8 cellular contexts compared by ENCODE assay signal in genomic region chr17:37406635-37407455, GRCh38. TPM values are rescaled to one million over a fixed set of nuclear protein-coding genes. Genes with fewer than 3 reads are reported as not detected.
A peak's percentile ranks its signal among the peaks of the same experiment; 100 is the strongest.
DNase-seq lines count a peak whose midpoint lies in the region; ATAC-seq and TF ChIP-seq lines count a peak whose summit lies in the region.

ACACA (minus strand) TSS chr17:37406836; CDS start chr17:37406299, 537 bp downstream.
TADA2A (plus strand) TSS chr17:37406886; CDS start chr17:37411366, 4,480 bp downstream.

- peaks cover 27% of the 10 kb centered on the region for H3F3A ChIP-seq in neural progenitor cell (ENCODE audit: low read depth)

- H3K4me2 ChIP-seq in DND-41 (ENCODE audit: insufficient read depth, low read length) (peak within 1 kb of the TSS; percentile 95), neural progenitor cell (peak within 1 kb of the TSS; percentile 96)

- H3K27ac ChIP-seq in DND-41 (ENCODE audit: low read length), result peak within 1 kb of the TSS; percentile 95
- H3K27ac ChIP-seq in KOPT-K1 (ENCODE audit: low read depth, low read length, poor library complexity, severe bottlenecking), result peak within 1 kb of the TSS; percentile 96
- H3K27ac ChIP-seq in neural progenitor cell, result peak within 1 kb of the TSS; percentile 84
- peak within 1 kb of the TSS; percentile 83 for H3K27ac ChIP-seq in stomach smooth muscle (ENCODE audit: low read length)

- H3K9ac ChIP-seq in DND-41 (ENCODE audit: low read depth, low read length) (peak within 1 kb of the TSS; percentile 98), neural progenitor cell (peak within 1 kb of the TSS; percentile 47), stomach smooth muscle (ENCODE audit: low read length in 2 of 2) (peak within 1 kb of the TSS; percentile 85 to 90)

- peaks cover 9% of the 10 kb centered on the region for H3K27me3 Mint-ChIP-seq in neural progenitor cell (ENCODE audit: insufficient read depth, low read depth)

- peaks cover 15% of the 10 kb centered on the region for H3K36me3 Mint-ChIP-seq in neural progenitor cell

- H3K9me3 ChIP-seq in DND-41 (ENCODE audit: insufficient read depth, low read length, severe bottlenecking), result no peaks in the 10 kb centered on the region
- no peaks in the 10 kb centered on the region for H3K9me3 ChIP-seq in KOPT-K1 (ENCODE audit: insufficient read depth, low read length, poor library complexity, severe bottlenecking)
- H3K9me3 ChIP-seq in neural progenitor cell (ENCODE audit: low read depth), result no peaks in the 10 kb centered on the region
- no peaks in the 10 kb centered on the region for H3K9me3 ChIP-seq in stomach smooth muscle (ENCODE audit: control insufficient read depth in 2 of 2, low read length in 2 of 2)

- H2AFZ ChIP-seq in DND-41 (ENCODE audit: low read depth, low read length), result peak within 1 kb of the TSS; percentile 93
- H2AFZ ChIP-seq in neural progenitor cell (replicated peaks), result peak within 1 kb of the TSS; percentile 87

- H3K36me3 ChIP-seq in DND-41 (ENCODE audit: insufficient read depth, low read length) (peaks cover 26% of the 10 kb centered on the region), KOPT-K1 (ENCODE audit: insufficient read depth, low read length) (peaks cover 19% of the 10 kb centered on the region), neural progenitor cell (no peaks in the 10 kb centered on the region), stomach smooth muscle (ENCODE audit: control insufficient read depth in 2 of 2, insufficient read depth in 2 of 2, low read length in 2 of 2) (peaks cover 4% of the 10 kb centered on the region in 2 donors)

- 0 out of 2 replicates have a peak, but pooled peaks cover 3% of the 10 kb centered on the region for H4K20me1 ChIP-seq in DND-41 (ENCODE audit: insufficient read depth, low read length)
- H4K20me1 ChIP-seq in neural progenitor cell (ENCODE audit: low read depth), result no peaks in the 10 kb centered on the region

- H3K4me3 ChIP-seq in DND-41 (ENCODE audit: low read depth in 1 of 2, low read length in 2 of 2) (peak within 1 kb of the TSS; percentile 91 to 92), foreskin fibroblast (ENCODE audit: low read depth in 1 of 2, low read length in 2 of 2) (peak within 1 kb of the TSS; percentile 84 to 86), neural progenitor cell (peak within 1 kb of the TSS; percentile 72), stomach smooth muscle (ENCODE audit: low read length in 2 of 2) (peak within 1 kb of the TSS; percentile 87 to 90)

- peak within 1 kb of the TSS; percentile 95 for H3K27ac Mint-ChIP-seq in neural progenitor cell

- ATAC-seq in DND-41 (ENCODE audit: insufficient read depth, low read depth) (peak; percentile 93), GM21786 (IDR thresholded peaks at IDR 0.05; ENCODE audit: unreplicated experiment) (peak; percentile 75)

- H3K9me3 Mint-ChIP-seq in neural progenitor cell, result no peaks in the 10 kb centered on the region

- H3K79me2 ChIP-seq in DND-41 (ENCODE audit: insufficient read depth, low read length) (peaks cover 76% of the 10 kb centered on the region), neural progenitor cell (ENCODE audit: low read depth) (peaks cover 48% of the 10 kb centered on the region)

- H3K4me1 ChIP-seq in DND-41 (ENCODE audit: insufficient read depth, low read length) (peaks cover 52% of the 10 kb centered on the region), neural progenitor cell (peaks cover 6% of the 10 kb centered on the region), stomach smooth muscle (ENCODE audit: control insufficient read depth, insufficient read depth, low read length) (peaks cover 7% of the 10 kb centered on the region)

- H3K4me1 Mint-ChIP-seq in neural progenitor cell, result peaks cover 27% of the 10 kb centered on the region

- TF ChIP-seq CTCF in DND-41 (IDR thresholded peaks at IDR 0.05; ENCODE audit: borderline replicate concordance, extremely low read depth, low read length, poor library complexity, severe bottlenecking) (no peak), foreskin fibroblast (IDR thresholded peaks at IDR 0.05; ENCODE audit: low read depth, low read length) (no peak), neural progenitor cell (IDR thresholded peaks at IDR 0.05) (no peak)

- DNase-seq in DND-41 (peak; percentile 82), SHP77 (lab: John Stamatoyannopoulos, UW) (peak; percentile 63 to 78), foreskin fibroblast (peak; percentile 81 to 94), neural progenitor cell (ENCODE audit: low spot score) (peak; percentile 94)
- peak; percentile 91 for DNase-seq in activated effector memory CD4-positive, alpha-beta T cell treated with anti-CD3 and anti-CD28 coated beads, Interleukin-2, amount 50 U/mL, for 16 hours

- no peaks in the 10 kb centered on the region for H3K27me3 ChIP-seq in DND-41 (ENCODE audit: insufficient read depth, low read length, poor library complexity)
- H3K27me3 ChIP-seq in neural progenitor cell, result no peaks in the 10 kb centered on the region
- no peaks in the 10 kb centered on the region for H3K27me3 ChIP-seq in stomach smooth muscle (ENCODE audit: control insufficient read depth in 1 of 2, insufficient read depth in 2 of 2, low read length in 2 of 2)

- H3K4me3 Mint-ChIP-seq in neural progenitor cell, result peak within 1 kb of the TSS; percentile 98

RNA-seq across cellular contexts. Expression of gene ACACA, which starts in this region (rescaled TPM):
- 88.6 and 94.9 TPM in 2 replicates for total RNA-seq in neural progenitor cell (ENCODE audit: low replicate concordance)

RNA-seq across cellular contexts. Expression of gene TADA2A, which starts in this region (rescaled TPM):
- total RNA-seq in neural progenitor cell (ENCODE audit: low replicate concordance), result 25.4 and 30.7 TPM in 2 replicates

Comparison
In these comparisons a context has a peak if more than half of its experiments do, and no peak if none do; other contexts are left out.
1. Peak in every context shown above with its lines: DNase-seq, ATAC-seq, H3K4me3 ChIP-seq and H3K27ac ChIP-seq.
2. H3K9ac ChIP-seq: peak in every context shown above with its lines; median percentile 98 in DND-41; 88 in stomach smooth muscle; 47 in neural progenitor cell.